ENCODE assay signal across 21 cellular contexts in genomic region chr15:41256103-41256502, GRCh38. TPM values are rescaled to one million over a fixed set of nuclear protein-coding genes. Genes with fewer than 3 reads are reported as not detected.
"Had no signal": no experiment of that assay in that cellular context is flagged by ENCODE, and none has a peak within 500 bp of the region (broad histone marks: within the 10 kb centered on the region; RNA-seq: fewer than 3 reads in every experiment).

No MANE protein-coding gene starts in this region.

- H3K4me1 ChIP-seq: vagina had no signal

- H3K9me3 Mint-ChIP-seq: activated B cell treated with CpG ODN at 0.5 μM for 24 hours; activated CD8-positive, alpha-beta T cell treated with anti-CD3 and anti-CD28 coated beads for 36 hours; activated naive CD4-positive, alpha-beta T cell treated with anti-CD3 and anti-CD28 coated beads, Interleukin-2, amount 50 U/mL, for 24 hours; activated T-cell treated with anti-CD3 and anti-CD28 coated beads, Interleukin-2, amount 50 U/mL, for 4 hours; brain; naive thymus-derived CD8-positive, alpha-beta T cell had no signal

- H3K36me3 ChIP-seq: colonic mucosa had no signal

- DNase-seq: activated B cell treated with CpG ODN at 0.5 μM for 24 hours; activated CD4-positive, alpha-beta T cell treated with anti-CD3 and anti-CD28 coated beads for 48 hours; activated CD8-positive, alpha-beta T cell treated with anti-CD3 and anti-CD28 coated beads for 36 hours; activated effector memory CD4-positive, alpha-beta T cell treated with anti-CD3 and anti-CD28 coated beads, Interleukin-2, amount 50 U/mL, for 16 hours; activated T-cell treated with anti-CD3 and anti-CD28 coated beads, Interleukin-2, amount 50 U/mL, for 4 hours; amniotic stem cell; central memory CD4-positive, alpha-beta T cell; glutamatergic neuron; left colon; mesenchymal stem cell; naive thymus-derived CD8-positive, alpha-beta T cell; nucleus accumbens; psoas muscle; stimulated activated CD4-positive, alpha-beta T cell treated with anti-CD3 and anti-CD28 coated beads, Interleukin-2, amount 100 ng/mL, for 24 hours had no signal

- H3K27ac ChIP-seq: colonic mucosa, psoas muscle, vagina had no signal

- H3K27me3 Mint-ChIP-seq: activated B cell treated with CpG ODN at 0.5 μM for 24 hours; activated CD8-positive, alpha-beta T cell treated with anti-CD3 and anti-CD28 coated beads for 36 hours; activated naive CD4-positive, alpha-beta T cell treated with anti-CD3 and anti-CD28 coated beads, Interleukin-2, amount 50 U/mL, for 24 hours; brain; naive thymus-derived CD8-positive, alpha-beta T cell had no signal

- H3K4me3 Mint-ChIP-seq: activated B cell treated with CpG ODN at 0.5 μM for 24 hours; activated CD8-positive, alpha-beta T cell treated with anti-CD3 and anti-CD28 coated beads for 36 hours; activated naive CD4-positive, alpha-beta T cell treated with anti-CD3 and anti-CD28 coated beads, Interleukin-2, amount 50 U/mL, for 24 hours; activated T-cell treated with anti-CD3 and anti-CD28 coated beads, Interleukin-2, amount 50 U/mL, for 4 hours; brain; naive thymus-derived CD8-positive, alpha-beta T cell had no signal

- H3K9me3 ChIP-seq: colonic mucosa, psoas muscle, vagina had no signal

- ATAC-seq: activated CD8-positive, alpha-beta T cell treated with anti-CD3 and anti-CD28 coated beads for 36 hours; activated T-cell treated with anti-CD3 and anti-CD28 coated beads, Interleukin-2, amount 50 U/mL, for 4 hours; esophagus mucosa; naive thymus-derived CD8-positive, alpha-beta T cell; psoas muscle had no signal

- H3K27ac Mint-ChIP-seq: activated B cell treated with CpG ODN at 0.5 μM for 24 hours; activated CD8-positive, alpha-beta T cell treated with anti-CD3 and anti-CD28 coated beads for 36 hours; activated naive CD4-positive, alpha-beta T cell treated with anti-CD3 and anti-CD28 coated beads, Interleukin-2, amount 50 U/mL, for 24 hours had no signal

- H3K27me3 ChIP-seq: colonic mucosa, vagina had no signal

- H3K4me3 ChIP-seq: colonic mucosa, psoas muscle, vagina had no signal

- H3K4me1 Mint-ChIP-seq: brain had no signal

- FAIRE-seq: TTC549 had no signal

RNA-seq across cellular contexts. Expression of gene EXD1, which starts 25.5 kb away (rescaled TPM):
- total RNA-seq: activated B cell treated with CpG ODN at 0.5 μM for 24 hours; activated CD8-positive, alpha-beta T cell treated with anti-CD3 and anti-CD28 coated beads for 36 hours; activated T-cell treated with anti-CD3 and anti-CD28 coated beads, Interleukin-2, amount 50 U/mL, for 4 hours; colonic mucosa; esophagus mucosa; left colon; naive thymus-derived CD8-positive, alpha-beta T cell; psoas muscle; T-helper 2 cell treated with Interferon-gamma antibody and Interleukin-4, amounts not matched to agents 100 ng/mL and 5 ng/mL, for 36 hours; vagina had no signal
- polyA plus RNA-seq: naive thymus-derived CD8-positive, alpha-beta T cell had no signal
